ENCODE assay signal across 1 cellular context in the genomic region with DNA sequence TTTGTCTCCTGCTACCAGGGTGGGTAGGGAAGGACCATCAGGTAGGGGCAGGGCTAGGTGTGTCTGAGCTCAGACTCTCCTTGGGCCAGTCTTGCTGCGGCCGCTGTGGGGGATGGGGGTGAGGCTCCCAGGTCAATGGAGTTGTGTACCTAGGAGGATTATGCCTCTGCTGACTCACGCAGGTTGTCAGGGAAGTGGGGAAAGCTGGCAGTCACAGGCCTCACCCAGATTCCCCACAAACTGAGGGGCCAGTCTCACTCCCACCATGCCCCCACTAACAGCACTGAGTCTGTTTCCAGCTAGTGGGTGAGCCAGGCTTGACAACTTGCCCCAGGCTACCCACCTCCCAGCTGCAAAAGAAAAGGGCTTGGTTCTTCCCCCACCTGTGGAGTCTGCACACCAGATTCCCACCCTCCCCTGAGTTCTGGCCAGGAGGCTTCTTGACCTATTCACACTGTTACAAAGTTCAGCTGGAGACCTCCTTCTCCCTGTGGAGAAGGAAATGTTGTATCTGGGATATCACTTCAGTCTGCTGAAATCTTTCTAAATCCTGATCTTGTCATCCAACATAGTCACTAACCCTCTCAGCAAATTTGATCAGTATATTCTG.
TF ChIP-seq lines count a peak whose summit lies in the region.

No MANE protein-coding gene starts in this region.

TF ChIP-seq in HEK293, 187 proteins besides CTCF, POLR2A, EP300 and RAD21:
- TF ChIP-seq SCRT2 (tag by site-specific recombination; IDR thresholded peaks at IDR 0.05) (peak; percentile 60), ZNF350 (tag by site-specific recombination; IDR thresholded peaks at IDR 0.05) (no peak), ZNF23 (tag by site-specific recombination; IDR thresholded peaks at IDR 0.05; ENCODE audit: borderline replicate concordance) (no peak), ZIC2 (tag by site-specific recombination; IDR thresholded peaks at IDR 0.05) (peak; percentile 88), ZNF398 (tag by site-specific recombination; IDR thresholded peaks at IDR 0.05) (peak; percentile 16; the same call in 1 of the 2 replicates)
- TF ChIP-seq, protein P1, sequence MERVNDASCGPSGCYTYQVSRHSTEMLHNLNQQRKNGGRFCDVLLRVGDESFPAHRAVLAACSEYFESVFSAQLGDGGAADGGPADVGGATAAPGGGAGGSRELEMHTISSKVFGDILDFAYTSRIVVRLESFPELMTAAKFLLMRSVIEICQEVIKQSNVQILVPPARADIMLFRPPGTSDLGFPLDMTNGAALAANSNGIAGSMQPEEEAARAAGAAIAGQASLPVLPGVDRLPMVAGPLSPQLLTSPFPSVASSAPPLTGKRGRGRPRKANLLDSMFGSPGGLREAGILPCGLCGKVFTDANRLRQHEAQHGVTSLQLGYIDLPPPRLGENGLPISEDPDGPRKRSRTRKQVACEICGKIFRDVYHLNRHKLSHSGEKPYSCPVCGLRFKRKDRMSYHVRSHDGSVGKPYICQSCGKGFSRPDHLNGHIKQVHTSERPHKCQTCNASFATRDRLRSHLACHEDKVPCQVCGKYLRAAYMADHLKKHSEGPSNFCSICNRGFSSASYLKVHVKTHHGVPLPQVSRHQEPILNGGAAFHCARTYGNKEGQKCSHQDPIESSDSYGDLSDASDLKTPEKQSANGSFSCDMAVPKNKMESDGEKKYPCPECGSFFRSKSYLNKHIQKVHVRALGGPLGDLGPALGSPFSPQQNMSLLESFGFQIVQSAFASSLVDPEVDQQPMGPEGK (tag by site-specific recombination; IDR thresholded peaks at IDR 0.05), result no peak
